In the genomic region with DNA sequence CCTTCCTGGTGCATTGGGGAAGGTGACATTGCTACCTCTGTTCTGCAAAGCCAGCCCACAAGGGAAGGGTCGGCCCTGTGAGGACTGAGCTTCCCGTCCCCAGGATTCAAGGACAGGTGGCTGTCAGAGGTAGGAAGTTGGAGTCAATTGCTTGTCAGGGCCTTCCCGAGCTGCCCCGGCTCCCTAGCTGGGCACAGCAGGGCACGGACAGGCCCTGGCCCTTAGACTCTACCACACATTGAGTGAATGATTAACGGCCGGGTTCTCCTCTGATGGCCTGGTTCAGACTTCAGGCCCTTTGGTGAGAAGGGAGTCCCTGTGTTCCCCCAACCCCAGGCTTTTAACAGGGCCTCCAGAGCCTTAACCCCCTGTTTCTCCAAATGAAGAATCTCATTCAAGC, we compare ENCODE assay signal across 18 cellular contexts. TPM values are rescaled to one million over a fixed set of nuclear protein-coding genes. Genes with fewer than 3 reads are reported as not detected.
"Had no signal": no experiment of that assay in that cellular context is flagged by ENCODE, and none has a peak within 500 bp of the region (broad histone marks: within the 10 kb centered on the region; RNA-seq: fewer than 3 reads in every experiment).

No MANE protein-coding gene starts in this region.

- H3K9me3 ChIP-seq: esophagus squamous epithelium, thyroid gland had no signal

- H3K36me3 ChIP-seq: esophagus squamous epithelium, thyroid gland, WERI-Rb-1 had no signal

- H3K36me3 Mint-ChIP-seq: activated naive CD4-positive, alpha-beta T cell treated with anti-CD3 and anti-CD28 coated beads, Interleukin-2, amount 50 U/mL, for 24 hours had no signal

- H3K4me3 ChIP-seq: esophagus squamous epithelium, smooth muscle cell, thyroid gland had no signal

- H3K27ac Mint-ChIP-seq: activated naive CD4-positive, alpha-beta T cell treated with anti-CD3 and anti-CD28 coated beads, Interleukin-2, amount 50 U/mL, for 24 hours; nephron had no signal

- H3K4me3 Mint-ChIP-seq: activated naive CD4-positive, alpha-beta T cell treated with anti-CD3 and anti-CD28 coated beads, Interleukin-2, amount 50 U/mL, for 24 hours; nephron had no signal

- H3K27ac ChIP-seq: thyroid gland, WERI-Rb-1 had no signal

- H3K27me3 ChIP-seq: thyroid gland had no signal

- DNase-seq: activated CD4-positive, alpha-beta T cell treated with anti-CD3 and anti-CD28 coated beads, Interleukin-2, amount 50 U/mL, for 4 hours; activated gamma-delta T cell; effector CD8-positive, alpha-beta T cell; esophagus squamous epithelium; mesenchymal stem cell; occipital lobe; posterior cingulate gyrus; retina; stimulated activated CD8-positive, alpha-beta memory T cell treated with anti-CD3 and anti-CD28 coated beads, Interleukin-4, amount 100 ng/mL, for 48 hours; stimulated activated naive CD4-positive, alpha-beta T cell; thyroid gland; WERI-Rb-1 had no signal

RNA-seq across cellular contexts. Expression of a gene that starts 16.4 kb away (rescaled TPM):
- total RNA-seq: activated CD8-positive, alpha-beta memory T cell treated with anti-CD3 and anti-CD28 coated beads for 36 hours; bronchial epithelial cell; SK-MEL-5 had no signal
